In the genomic region with DNA sequence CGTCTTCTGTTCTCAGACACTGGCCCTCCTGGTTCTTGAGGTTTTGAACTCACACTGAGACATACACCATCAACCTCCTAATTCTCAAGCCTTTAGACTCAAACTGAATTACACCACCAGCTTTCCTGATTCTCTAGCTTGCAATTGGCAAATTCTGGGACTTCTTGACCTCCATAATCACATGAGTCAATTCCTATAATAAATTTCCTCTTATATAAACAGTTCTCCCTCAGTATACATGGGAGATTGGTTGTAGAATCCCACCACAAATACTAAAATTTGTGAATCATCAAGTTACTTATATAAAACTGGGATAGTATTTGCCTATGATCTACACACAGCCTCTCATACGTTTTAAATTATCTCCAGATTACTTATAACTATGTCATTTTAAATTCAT, we compare ENCODE assay signal across 1 cellular context.
TF ChIP-seq lines count a peak whose summit lies in the region.

No MANE protein-coding gene starts in this region.

TF ChIP-seq in H1, 55 proteins besides CTCF, POLR2A, EP300 and RAD21:
- TF ChIP-seq SIX5 (IDR thresholded peaks at IDR 0.05; ENCODE audit: low read depth, low read length) (no peak), MAFK (IDR thresholded peaks at IDR 0.05; ENCODE audit: low read depth, low read length) (no peak), NRF1 (IDR thresholded peaks at IDR 0.05; ENCODE audit: low read depth, low read length) (no peak)
- TF ChIP-seq, protein P1, sequence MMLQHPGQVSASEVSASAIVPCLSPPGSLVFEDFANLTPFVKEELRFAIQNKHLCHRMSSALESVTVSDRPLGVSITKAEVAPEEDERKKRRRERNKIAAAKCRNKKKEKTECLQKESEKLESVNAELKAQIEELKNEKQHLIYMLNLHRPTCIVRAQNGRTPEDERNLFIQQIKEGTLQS (IDR thresholded peaks at IDR 0.05; ENCODE audit: insufficient read depth, low read depth, low read length): no peak
